Comparison of ENCODE assay signal across 11 cellular contexts in genomic region chr14:19487265-19487664, GRCh38. TPM values are rescaled to one million over a fixed set of nuclear protein-coding genes. Genes with fewer than 3 reads are reported as not detected.
A peak's percentile ranks its signal among the peaks of the same experiment; 100 is the strongest.
DNase-seq lines count a peak whose midpoint lies in the region; ATAC-seq, FAIRE-seq and TF ChIP-seq lines count a peak whose summit lies in the region.
"Not testable (repeated sequence)": the region's sequence is repeated elsewhere in the genome, so short reads cannot be mapped to it uniquely, and the experiment has no call there.
"Had no signal": no experiment of that assay in that cellular context is flagged by ENCODE, and none has a peak within 500 bp of the region (broad histone marks: within the 10 kb centered on the region; RNA-seq: fewer than 3 reads in every experiment).

No MANE protein-coding gene starts in this region.

- not testable (repeated sequence) for H3K27me3 ChIP-seq in RWPE2 (ENCODE audit: insufficient read depth, poor library complexity, severe bottlenecking); tibial artery

- H3K27ac ChIP-seq in RWPE2 (ENCODE audit: poor library complexity, severe bottlenecking); kidney (ENCODE audit: low read depth in 2 of 2, low read length in 2 of 2); tibial artery: not testable (repeated sequence)

- not testable (repeated sequence) for H3K4me1 ChIP-seq in RWPE2 (ENCODE audit: insufficient read depth, poor library complexity, severe bottlenecking); kidney (ENCODE audit: control insufficient read depth in 1 of 2, insufficient read depth in 1 of 2, low read depth in 1 of 2, low read length in 2 of 2); mucosa of descending colon (ENCODE audit: low read depth); tibial artery

- H3K9ac ChIP-seq in kidney (ENCODE audit: low read length in 2 of 2): not testable (repeated sequence)

- intact Hi-C loops in Right ventricle myocardium inferior (cut with DNase I); kidney (cut with DNase I); mucosa of descending colon (cut with DNase I, micrococcal nuclease); sciatic nerve (cut with DNase I); tibial artery (cut with DNase I; ENCODE audit: low total_unique reads): not testable (repeated sequence)

- DNase-seq in RWPE2 (ENCODE audit: low spot score) (peak; percentile 22), kidney (peak; percentile 12), mucosa of descending colon (peak in 2 of 3 donors; percentile 8 to 46), tibial artery (peak; percentile 18 to 58)
- peak; percentile 10 for DNase-seq in activated naive CD4-positive, alpha-beta T cell treated with anti-CD3 and anti-CD28 coated beads, Interleukin-2, amount 10 ng/mL, durations not matched to agents 7 days and 5 days
- not testable (repeated sequence) for DNase-seq in Right ventricle myocardium inferior (ENCODE audit: missing footprints); sciatic nerve (ENCODE audit: low spot score)

- not testable (repeated sequence) for H3K27me3 Mint-ChIP-seq in activated naive CD4-positive, alpha-beta T cell treated with anti-CD3 and anti-CD28 coated beads, Interleukin-2, amount 10 ng/mL, durations not matched to agents 7 days and 5 days

- H3K9me3 Mint-ChIP-seq in activated naive CD4-positive, alpha-beta T cell treated with anti-CD3 and anti-CD28 coated beads, Interleukin-2, amount 10 ng/mL, durations not matched to agents 7 days and 5 days: not testable (repeated sequence)

- H3K4me3 Mint-ChIP-seq in activated naive CD4-positive, alpha-beta T cell treated with anti-CD3 and anti-CD28 coated beads, Interleukin-2, amount 10 ng/mL, durations not matched to agents 7 days and 5 days: not testable (repeated sequence)

- not testable (repeated sequence) for H3K36me3 ChIP-seq in RWPE2 (ENCODE audit: low read depth); kidney (ENCODE audit: control insufficient read depth in 1 of 2, insufficient read depth in 2 of 2, low read length in 2 of 2); mucosa of descending colon (ENCODE audit: low read depth); tibial artery

- H3K4me1 Mint-ChIP-seq in activated naive CD4-positive, alpha-beta T cell treated with anti-CD3 and anti-CD28 coated beads, Interleukin-2, amount 10 ng/mL, durations not matched to agents 7 days and 5 days: not testable (repeated sequence)

- not testable (repeated sequence) for H3K9me3 ChIP-seq in RWPE2 (ENCODE audit: severe bottlenecking); kidney (ENCODE audit: control insufficient read depth in 1 of 2, low read length in 2 of 2); mucosa of descending colon; tibial artery

- not testable (repeated sequence) for H3K36me3 Mint-ChIP-seq in activated naive CD4-positive, alpha-beta T cell treated with anti-CD3 and anti-CD28 coated beads, Interleukin-2, amount 10 ng/mL, durations not matched to agents 7 days and 5 days

- FAIRE-seq in kidney (lab: Jason Lieb, UNC): not testable (repeated sequence)

- CTCF ChIA-PET in activated naive CD4-positive, alpha-beta T cell treated with anti-CD3 and anti-CD28 coated beads, Interleukin-2, amount 10 ng/mL, durations not matched to agents 7 days and 5 days (lab: Charles Lee): not testable (repeated sequence)

- TF ChIP-seq CTCF in RWPE2 (IDR thresholded peaks at IDR 0.05; ENCODE audit: poor library complexity, severe bottlenecking); kidney (IDR thresholded peaks at IDR 0.05; ENCODE audit: borderline replicate concordance, extremely low read depth, insufficient read depth); mucosa of descending colon (IDR thresholded peaks at IDR 0.05); tibial artery (IDR thresholded peaks at IDR 0.05): not testable (repeated sequence)

- ATAC-seq in RWPE2 (ENCODE audit: low read depth): not testable (repeated sequence)
- ATAC-seq in Right ventricle myocardium inferior (peak; percentile 18), mucosa of descending colon (peak; percentile 34), sciatic nerve (peak; percentile 31)

- not testable (repeated sequence) for H3K4me3 ChIP-seq in RWPE2 (ENCODE audit: severe bottlenecking); kidney (ENCODE audit: low read length in 2 of 2); mucosa of descending colon; tibial artery

- H3K27ac Mint-ChIP-seq in activated naive CD4-positive, alpha-beta T cell treated with anti-CD3 and anti-CD28 coated beads, Interleukin-2, amount 10 ng/mL, durations not matched to agents 7 days and 5 days: not testable (repeated sequence)

RNA-seq across cellular contexts. Expression of gene POTEG, which starts 53.1 kb away (rescaled TPM):
- not detected for total RNA-seq in Right ventricle myocardium inferior
- not detected for total RNA-seq in kidney
- polyA plus RNA-seq in kidney (ENCODE audit: insufficient read depth, low read depth, low replicate concordance): not detected
- not detected for total RNA-seq in mucosa of descending colon
- not detected for total RNA-seq in sciatic nerve
- total RNA-seq: Calu3; CD8-positive, alpha-beta memory T cell; H7; MCF 10A had no signal
- polyA plus RNA-seq: CD8-positive, alpha-beta memory T cell had no signal
